Comparison of ENCODE assay signal across 8 cellular contexts in the genomic region with DNA sequence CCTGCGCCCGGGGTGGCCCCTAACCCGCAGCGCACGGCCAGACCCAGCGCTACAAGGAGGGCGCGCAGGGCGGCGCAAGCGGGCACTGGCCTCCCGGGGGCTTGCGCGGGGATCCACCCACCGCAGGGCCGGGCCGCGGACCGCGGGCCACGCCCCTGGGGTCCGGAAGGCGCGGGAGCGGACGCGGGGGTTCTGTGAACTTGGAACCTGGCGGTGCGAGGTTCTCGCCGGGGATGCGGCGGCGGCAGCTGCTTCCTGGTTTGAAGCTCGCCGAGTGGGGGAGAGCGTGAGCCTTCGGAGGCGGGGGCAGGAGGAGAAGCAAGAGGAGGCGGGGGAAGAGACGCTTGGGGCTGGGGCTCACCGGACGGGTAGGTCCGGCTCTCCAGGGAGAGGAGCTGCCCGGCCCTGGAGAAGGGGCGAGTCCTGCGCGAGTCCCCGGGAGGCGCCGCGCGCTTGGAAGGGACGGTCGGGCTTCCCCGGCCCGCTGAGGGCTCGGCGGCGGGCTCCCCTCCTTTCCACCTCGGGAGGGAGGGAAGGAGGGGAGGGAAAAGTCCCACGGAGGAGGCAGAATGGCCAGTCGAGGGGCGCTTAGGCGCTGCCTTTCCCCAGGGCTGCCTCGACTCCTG. TPM values are rescaled to one million over a fixed set of nuclear protein-coding genes. Genes with fewer than 3 reads are reported as not detected.
A peak's percentile ranks its signal among the peaks of the same experiment; 100 is the strongest.
DNase-seq lines count a peak whose midpoint lies in the region; ATAC-seq and TF ChIP-seq lines count a peak whose summit lies in the region.

Gene PRKCH (plus strand): TSS at position 195 of the 626 bp plus-strand sequence. CDS start 523 bp downstream, outside the sequence.

- no peaks in the 10 kb centered on the region for H3K79me2 ChIP-seq in hepatocyte

- peak within 1 kb of the TSS; percentile 51 for H3K27ac ChIP-seq in hepatocyte

- H2AFZ ChIP-seq in hepatocyte = peak within 1 kb of the TSS; percentile 98

- H3K27me3 ChIP-seq in BJ (ENCODE audit: control insufficient read depth, insufficient read depth, low read length) = peaks cover 18% of the 10 kb centered on the region
- H3K27me3 ChIP-seq in hepatocyte = peaks cover 26% of the 10 kb centered on the region

- H3K9me2 ChIP-seq in hepatocyte (replicated peaks; ENCODE audit: insufficient read depth) = no peaks in the 10 kb centered on the region

- H4K20me1 ChIP-seq in hepatocyte (ENCODE audit: insufficient read depth, poor library complexity, severe bottlenecking) = no peaks in the 10 kb centered on the region

- peak; percentile 11; the same call in 1 of the 2 replicates for TF ChIP-seq CTCF in BJ (IDR thresholded peaks at IDR 0.05; ENCODE audit: insufficient read depth, low read depth, low read length)
- peak; percentile 19 for TF ChIP-seq CTCF in astrocyte of the cerebellum (IDR thresholded peaks at IDR 0.05; ENCODE audit: low read depth, low read length, missing control alignments)
- TF ChIP-seq CTCF in hepatocyte (IDR thresholded peaks at IDR 0.05; ENCODE audit: poor library complexity) = no peak

- H3K4me2 ChIP-seq in hepatocyte = peak within 1 kb of the TSS; percentile 97

- DNase-seq in BJ (ENCODE audit: low read depth) (no peak), LHCN-M2 (ENCODE audit: low read depth) (peak; percentile 40), astrocyte of the cerebellum (ENCODE audit: low read depth) (peak; percentile 11), hepatocyte (ENCODE audit: low spot score) (peak; percentile 80), skeletal muscle cell (ENCODE audit: low read depth) (no peak)

- ATAC-seq in GM19455 (IDR thresholded peaks at IDR 0.05; ENCODE audit: unreplicated experiment) = peak; percentile 67
- ATAC-seq in HG02973 (IDR thresholded peaks at IDR 0.05; ENCODE audit: unreplicated experiment) = no peak

- H3K4me3 ChIP-seq in BJ (ENCODE audit: low read depth, low read length) (peak within 1 kb of the TSS; percentile 42), astrocyte of the cerebellum (ENCODE audit: low read depth, low read length) (peak within 1 kb of the TSS; percentile 49), hepatocyte (peak within 1 kb of the TSS; percentile 83), skeletal muscle cell (ENCODE audit: low read depth, low read length) (peak within 1 kb of the TSS; percentile 47)

- CTCF ChIA-PET in BJ (lab: Yijun Ruan, JAX) = interaction anchor here (0.6 to 1.1 kb wide), 2 partner anchors 30 to 1093 kb away, joined by 3 read pairs; no protein-coding TSS in a partner anchor

- intact Hi-C loops in T-helper 2 cell treated with Interferon-gamma antibody and Interleukin-4, amounts not matched to agents 100 ng/mL and 5 ng/mL, for 36 hours (cut with micrococcal nuclease) = loop anchor here (1.0 to 5.0 kb wide), 6 partner anchors 11 to 441 kb away; partner anchors contain the start of genes HIF1A and SNAPC1

- H3K9me3 ChIP-seq in hepatocyte (ENCODE audit: low read depth) = no peaks in the 10 kb centered on the region

- in situ Hi-C loops in astrocyte of the cerebellum (cut with HindIII; ENCODE audit: low sequenced_read_pairs) = no loop called here

- H3K4me1 ChIP-seq in hepatocyte (ENCODE audit: insufficient read depth) = peaks cover 6% of the 10 kb centered on the region

- POLR2A ChIA-PET in BJ (lab: Charles Lee) = no interaction called here

- H3K36me3 ChIP-seq in BJ (ENCODE audit: control insufficient read depth, insufficient read depth, low read length) (no peaks in the 10 kb centered on the region), hepatocyte (replicated peaks; ENCODE audit: insufficient read depth, low read depth) (no peaks in the 10 kb centered on the region)

- under 1% methylated on average over 47 of the region's 66 CpGs for WGBS in hepatocyte (ENCODE audit: low lambda C conversion rate, missing lambda C conversion rate)

RNA-seq across cellular contexts. Expression of gene PRKCH, which starts in this region (rescaled TPM):
- 1.1 and 2.0 TPM in 2 replicates for polyA plus RNA-seq in BJ (2011; rRNA removed)
- polyA minus RNA-seq in BJ (2011; rRNA and poly(A)+ RNA removed) = 0.98 and 1.3 TPM in 2 replicates
- 13.8 and 17.8 TPM in 2 replicates for total RNA-seq in LHCN-M2 (2014; rRNA removed)
- 3.1 TPM for polyA plus RNA-seq in LHCN-M2 (2012)
- 165 and 169 TPM in 2 replicates for total RNA-seq in T-helper 2 cell treated with Interferon-gamma antibody and Interleukin-4, amounts not matched to agents 100 ng/mL and 5 ng/mL, for 36 hours
- 11.2 and 16.3 TPM in 2 replicates for total RNA-seq in hepatocyte
- polyA plus RNA-seq in hepatocyte = 7.1 and 8.7 TPM in 2 replicates

Comparison
In these comparisons a context has a peak if more than half of its experiments do, and no peak if none do; other contexts are left out.
1. DNase-seq: peak in LHCN-M2 (single experiment), astrocyte of the cerebellum (single experiment) and hepatocyte (single experiment); none in BJ (single experiment) and skeletal muscle cell (single experiment).
2. Peak in every context shown above with its lines, with median percentiles within 50 percentile points of each other: H3K4me3 ChIP-seq.